In the genomic region with DNA sequence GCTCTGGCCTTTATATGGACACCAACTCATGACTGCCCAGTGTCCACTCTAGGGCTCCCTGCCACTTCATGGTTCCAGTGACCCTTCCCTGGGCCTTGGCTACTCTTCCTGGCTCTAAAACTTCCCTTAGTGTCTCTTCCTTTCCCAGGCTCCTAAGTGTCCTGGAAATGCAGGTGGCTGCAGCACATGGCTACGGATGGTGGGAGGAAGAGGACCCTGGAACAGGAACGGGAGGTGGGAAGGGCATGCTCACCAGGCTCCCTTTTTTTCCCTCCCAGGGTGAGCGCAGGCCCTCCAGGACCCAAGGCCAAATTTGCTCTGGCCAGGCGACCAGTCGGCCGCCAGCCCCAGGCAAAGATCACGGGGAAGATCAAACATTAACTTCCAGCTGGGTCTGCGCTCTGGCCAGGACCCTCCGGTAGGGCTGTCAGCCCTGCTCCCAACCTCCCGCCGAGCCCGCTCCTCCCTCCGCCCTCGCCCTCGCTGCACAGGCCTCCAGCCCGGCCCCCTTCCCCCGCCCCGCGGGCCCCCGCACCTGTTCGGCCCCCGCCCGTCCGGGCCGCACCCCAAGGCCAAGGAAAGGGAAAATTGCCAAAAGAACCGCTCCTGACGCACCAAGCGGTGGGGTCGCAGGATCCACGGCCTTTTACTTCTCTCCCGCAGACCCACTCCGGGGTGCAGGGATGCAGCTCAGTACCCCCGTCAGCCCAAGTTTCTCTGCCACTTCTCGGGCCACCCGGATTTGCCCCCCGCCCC, we compare ENCODE assay signal across 9 cellular contexts. TPM values are rescaled to one million over a fixed set of nuclear protein-coding genes. Genes with fewer than 3 reads are reported as not detected.
DNase-seq lines count a peak whose midpoint lies in the region; ATAC-seq and TF ChIP-seq lines count a peak whose summit lies in the region.
"Had no signal": no experiment of that assay in that cellular context is flagged by ENCODE, and none has a peak within 500 bp of the region (broad histone marks: within the 10 kb centered on the region; RNA-seq: fewer than 3 reads in every experiment).

No MANE protein-coding gene starts in this region.

- 19 to 22% methylated on average over 17 to 25 of the region's 36 CpGs for WGBS in tibial nerve, 2 donors

- H3K27ac ChIP-seq in tibial nerve, result peak overlapping the region; percentile 10 to 79 (median 74)

- no peak for TF ChIP-seq POLR2A in tibial nerve (IDR thresholded peaks at IDR 0.05)

- DNase-seq in T-helper 2 cell treated with Interferon-gamma antibody and Interleukin-4, amounts not matched to agents 5 μg/mL and 100 μg/mL, for 36 hours (ENCODE audit: low spot score), result no peak
- DNase-seq in T-helper 2 cell (no peak), choroid plexus epithelial cell (ENCODE audit: low read depth) (no peak), mucosa of descending colon (peak; percentile 86 to 92 (median 88)), tibial nerve (ENCODE audit: low spot score in 2 of 2) (no peak), NCI-H526 treated with DMSO at 0.1 percent for 48 hours (lab: John Stamatoyannopoulos, UW) (no peak), GDM1 (lab: John Stamatoyannopoulos, UW) (no peak)
- DNase-seq: NCI-H1417 treated with DMSO at 0.1 percent for 48 hours had no signal

- H3K9me3 Mint-ChIP-seq in T-helper 2 cell treated with Interferon-gamma antibody and Interleukin-4, amounts not matched to agents 5 μg/mL and 100 μg/mL, for 36 hours, result no peaks in the 10 kb centered on the region

- H3K27me3 Mint-ChIP-seq in T-helper 2 cell treated with Interferon-gamma antibody and Interleukin-4, amounts not matched to agents 5 μg/mL and 100 μg/mL, for 36 hours (ENCODE audit: low read depth), result peaks cover 39% of the 10 kb centered on the region

- peak overlapping the region; percentile 84 for H3K4me3 Mint-ChIP-seq in T-helper 2 cell treated with Interferon-gamma antibody and Interleukin-4, amounts not matched to agents 5 μg/mL and 100 μg/mL, for 36 hours

- ATAC-seq in mucosa of descending colon, result peak; percentile 75
- ATAC-seq in HG03039 (IDR thresholded peaks at IDR 0.05; ENCODE audit: unreplicated experiment), result no peak

- H3K36me3 Mint-ChIP-seq in T-helper 2 cell treated with Interferon-gamma antibody and Interleukin-4, amounts not matched to agents 5 μg/mL and 100 μg/mL, for 36 hours (ENCODE audit: low read depth), result peaks cover 2% of the 10 kb centered on the region

- peak overlapping the region; percentile 52 for H3K27ac Mint-ChIP-seq in T-helper 2 cell treated with Interferon-gamma antibody and Interleukin-4, amounts not matched to agents 5 μg/mL and 100 μg/mL, for 36 hours

- H3K4me3 ChIP-seq in choroid plexus epithelial cell (ENCODE audit: low read depth, low read length) (peak overlapping the region; percentile 50), mucosa of descending colon (peak overlapping the region; percentile 56), tibial nerve (peak overlapping the region; percentile 43 to 69 (median 52))

- TF ChIP-seq EP300 in tibial nerve (IDR thresholded peaks at IDR 0.05), result no peak

- H3K4me1 ChIP-seq in mucosa of descending colon (ENCODE audit: low read depth), result peaks cover 26% of the 10 kb centered on the region
- peaks cover 0 to 42% (median 22%) of the 10 kb centered on the region in 4 donors for H3K4me1 ChIP-seq in tibial nerve

- H3K9me3 ChIP-seq in mucosa of descending colon (no peaks in the 10 kb centered on the region), tibial nerve (no peaks in the 10 kb centered on the region)

- H3K4me1 Mint-ChIP-seq in T-helper 2 cell treated with Interferon-gamma antibody and Interleukin-4, amounts not matched to agents 5 μg/mL and 100 μg/mL, for 36 hours (ENCODE audit: low read depth), result peaks cover 30% of the 10 kb centered on the region

- H3K36me3 ChIP-seq in mucosa of descending colon (ENCODE audit: low read depth) (no peaks in the 10 kb centered on the region), tibial nerve (peaks cover 0 to 8% (median 0%) of the 10 kb centered on the region in 3 donors)

- TF ChIP-seq CTCF in choroid plexus epithelial cell (conservative IDR thresholded peaks at IDR 0.05; ENCODE audit: low read depth, low read length) (no peak), mucosa of descending colon (IDR thresholded peaks at IDR 0.05) (no peak), tibial nerve (IDR thresholded peaks at IDR 0.05) (no peak)

- H3K27me3 ChIP-seq in tibial nerve, result no peaks in the 10 kb centered on the region

- intact Hi-C loops in mucosa of descending colon (cut with DNase I, micrococcal nuclease), result no loop called here

RNA-seq across cellular contexts. Expression of a gene that starts 1.0 kb away (rescaled TPM):
- total RNA-seq in mucosa of descending colon (100 to 1,000 TPM in 2 of 3 donors, 10 to 100 TPM in 1; 95.7 to 200 (median 125) TPM), tibial nerve (10 to 100 TPM; 21.0 to 48.5 (median 38.8) TPM)

RNA-seq across cellular contexts. Expression of a gene that starts 54.0 kb away (rescaled TPM):
- total RNA-seq in mucosa of descending colon, result 10 to 100 TPM; 10.1 to 15.2 (median 11.4) TPM
- 10 to 100 TPM; 22.8 to 35.0 (median 30.2) TPM for total RNA-seq in tibial nerve

Comparison
In these comparisons a context has a peak if more than half of its experiments do, and no peak if none do; other contexts are left out.
1. DNase-seq: peak in mucosa of descending colon (3 of 3); none in T-helper 2 cell treated with Interferon-gamma antibody and Interleukin-4, amounts not matched to agents 5 μg/mL and 100 μg/mL, for 36 hours (single experiment), T-helper 2 cell (0 of 5), choroid plexus epithelial cell (single experiment), tibial nerve (0 of 2), NCI-H526 treated with DMSO at 0.1 percent for 48 hours (single experiment) and GDM1 (single experiment).
2. Peak in every context shown above with its lines, with median percentiles within 50 percentile points of each other: H3K4me3 ChIP-seq.